In genomic region chr21:5243715-5244375, GRCh38 we compare ENCODE assay signal across 1 cellular context.
A peak's percentile ranks its signal among the peaks of the same experiment; 100 is the strongest.
TF ChIP-seq lines count a peak whose summit lies in the region.
"Not testable (repeated sequence)": the region's sequence is repeated elsewhere in the genome, so short reads cannot be mapped to it uniquely, and the experiment has no call there.

No MANE protein-coding gene starts in this region.

TF ChIP-seq in K562, 482 proteins besides CTCF, POLR2A, EP300 and RAD21 (continued from another document and continues in another):
- not testable (repeated sequence) for TF ChIP-seq ATF1 (CRISPR knock-in tag; IDR thresholded peaks at IDR 0.05)
- 0 out of 2 replicates have a peak, but pooled peaks have one; percentile 29 for TF ChIP-seq ATF1 (tag; IDR thresholded peaks at IDR 0.05)
- peak; percentile 64; the same call in 1 of the 2 replicates for TF ChIP-seq NCOA1 (IDR thresholded peaks at IDR 0.05; ENCODE audit: low read depth)
- TF ChIP-seq MTA2 (IDR thresholded peaks at IDR 0.05; ENCODE audit: low read depth), result peak; percentile 68
- TF ChIP-seq TCF3 (CRISPR knock-in tag; IDR thresholded peaks at IDR 0.05), result peak; percentile 68
- TF ChIP-seq MGA (IDR thresholded peaks at IDR 0.05), result peak; percentile 88
- peak in 1 of 2 experiments; percentile 76 for TF ChIP-seq RCOR1 (IDR thresholded peaks at IDR 0.05; ENCODE audit: borderline replicate concordance in 1 of 2, low read depth in 2 of 2, low read length in 2 of 2)
- peak; percentile 65 for TF ChIP-seq POLR2H (tag; IDR thresholded peaks at IDR 0.05; ENCODE audit: low read depth)
- TF ChIP-seq ZNF639 (CRISPR knock-in tag; conservative IDR thresholded peaks at IDR 0.05 in 1 of 2, IDR thresholded peaks at IDR 0.05 in 1 of 2), result peak in 1 of 2 experiments; percentile 34; a peak in 1 of 4 replicates
- TF ChIP-seq TRIM24 (IDR thresholded peaks at IDR 0.05), result peak; percentile 75 to 77
- peak; percentile 59 for TF ChIP-seq BHLHE40 (IDR thresholded peaks at IDR 0.05; ENCODE audit: low read length)
- TF ChIP-seq MBD2 (IDR thresholded peaks at IDR 0.05; ENCODE audit: borderline replicate concordance, low read depth), result peak; percentile 43; the same call in 1 of the 2 replicates
- peak; percentile 16 for TF ChIP-seq TAF1 (IDR thresholded peaks at IDR 0.05; ENCODE audit: control insufficient read depth, extremely low read depth, insufficient read depth, low read length, severe bottlenecking)
- peak; percentile 29; the same call in 1 of the 2 replicates for TF ChIP-seq PHF8 (IDR thresholded peaks at IDR 0.05; ENCODE audit: borderline replicate concordance, low read length)
- TF ChIP-seq TBP (optimal IDR thresholded peaks at IDR 0.05; ENCODE audit: low read depth, low read length), result peak; percentile 37
- TF ChIP-seq RBBP5 (IDR thresholded peaks at IDR 0.05; ENCODE audit: borderline replicate concordance, insufficient read depth, low read length, poor library complexity, severe bottlenecking), result peak; percentile 55
- 0 out of 4 replicates have a peak, but pooled peaks of 1 of the 2 experiments have one; percentile 35 for TF ChIP-seq ZMIZ1 (IDR thresholded peaks at IDR 0.05; ENCODE audit: low read depth in 2 of 2, low read length in 2 of 2)
- TF ChIP-seq HMGN3 (IDR thresholded peaks at IDR 0.05; ENCODE audit: borderline replicate concordance, extremely low read depth, insufficient read length, low read depth, low read length), result peak; percentile 74
- TF ChIP-seq BACH1 (tag; IDR thresholded peaks at IDR 0.05), result peak; percentile 88
- TF ChIP-seq ZNF197 (CRISPR knock-in tag; IDR thresholded peaks at IDR 0.05; ENCODE audit: low read depth), result peak; percentile 42; the same call in 1 of the 2 replicates
- TF ChIP-seq ZFX (CRISPR knock-in tag; IDR thresholded peaks at IDR 0.05), result peak; percentile 67
- TF ChIP-seq NFE2 (IDR thresholded peaks at IDR 0.05; ENCODE audit: low read depth), result peak; percentile 74
- 0 out of 2 replicates have a peak, but pooled peaks have one; percentile 19 for TF ChIP-seq MTA3 (IDR thresholded peaks at IDR 0.05; ENCODE audit: borderline replicate concordance)
- 0 out of 4 replicates have a peak, but pooled peaks of 1 of the 2 experiments have one; percentile 50 for TF ChIP-seq HDAC1 (IDR thresholded peaks at IDR 0.05)
- peak in 1 of 2 experiments; percentile 43 for TF ChIP-seq AFF1 (IDR thresholded peaks at IDR 0.05; ENCODE audit: low read depth in 1 of 2, partially characterized antibody in 2 of 2)
- TF ChIP-seq KDM1A (IDR thresholded peaks at IDR 0.05), result peak; percentile 46 to 65; a peak in 3 of 4 replicates
- peak; percentile 76 for TF ChIP-seq RNF2 (IDR thresholded peaks at IDR 0.05)
- TF ChIP-seq KLF16 (IDR thresholded peaks at IDR 0.05), result peak; percentile 82
- peak; percentile 64 for TF ChIP-seq CXXC5 (CRISPR knock-in tag; IDR thresholded peaks at IDR 0.05)
- peak; percentile 41 for TF ChIP-seq ELF1 (tag; IDR thresholded peaks at IDR 0.05)
- 0 out of 2 replicates have a peak, but pooled peaks have one; percentile 28 for TF ChIP-seq VEZF1 (CRISPR knock-in tag; IDR thresholded peaks at IDR 0.05)
- peak; percentile 89 for TF ChIP-seq CCNT2 (IDR thresholded peaks at IDR 0.05; ENCODE audit: borderline replicate concordance, extremely low read depth, insufficient read length, low read depth, low read length)
- peak in 1 of 2 experiments; percentile 63; a peak in 2 of 4 replicates for TF ChIP-seq TBL1XR1 (IDR thresholded peaks at IDR 0.05; ENCODE audit: low read length in 2 of 2)
- peak; percentile 69; the same call in 1 of the 2 replicates for TF ChIP-seq CTBP1 (IDR thresholded peaks at IDR 0.05; ENCODE audit: borderline replicate concordance)
- peak; percentile 93 for TF ChIP-seq MAFG (tag; conservative IDR thresholded peaks at IDR 0.05)
- TF ChIP-seq DPF2 (IDR thresholded peaks at IDR 0.05), result peak; percentile 59
- peak; percentile 86 for TF ChIP-seq FOXJ2 (tag; IDR thresholded peaks at IDR 0.05)
- TF ChIP-seq SOX6 (IDR thresholded peaks at IDR 0.05), result peak; percentile 84
- 0 out of 2 replicates have a peak, but pooled peaks have one; percentile 29 for TF ChIP-seq ZKSCAN1 (IDR thresholded peaks at IDR 0.05; ENCODE audit: low read depth, low read length)
- TF ChIP-seq SMARCA4 (IDR thresholded peaks at IDR 0.05), result peak; percentile 63; the same call in 1 of the 2 replicates
- peak; percentile 78 for TF ChIP-seq C11orf30 (IDR thresholded peaks at IDR 0.05; ENCODE audit: low read depth)
